ENCODE assay signal across 33 cellular contexts in genomic region chr4:127799711-127800110, GRCh38.
"Had no signal": no experiment of that assay in that cellular context is flagged by ENCODE, and none has a peak within 500 bp of the region (broad histone marks: within the 10 kb centered on the region; RNA-seq: fewer than 3 reads in every experiment).

No MANE protein-coding gene starts in this region.

- H3K9me3 ChIP-seq: adrenal gland, body of pancreas, breast epithelium had no signal

- H3K36me3 ChIP-seq: brain microvascular endothelial cell, breast epithelium had no signal

- H3K27me3 ChIP-seq: adrenal gland, body of pancreas, brain microvascular endothelial cell, breast epithelium had no signal

- H3K27ac ChIP-seq: adrenal gland, body of pancreas, brain microvascular endothelial cell, breast epithelium, VCaP had no signal

- H3K4me1 ChIP-seq: body of pancreas, breast epithelium had no signal

- DNase-seq: activated B cell treated with CpG ODN at 0.5 μM for 24 hours; activated CD4-positive, alpha-beta memory T cell treated with anti-CD3 and anti-CD28 coated beads for 36 hours; activated CD4-positive, alpha-beta T cell treated with anti-CD3 and anti-CD28 coated beads for 4 hours; activated CD4-positive, alpha-beta T cell treated with anti-CD3 and anti-CD28 coated beads, Interleukin-2, amount 10 ng/mL, durations not matched to agents 24 days and 14 days; activated CD4-positive, alpha-beta T cell treated with anti-CD3 and anti-CD28 coated beads, Interleukin-2, amount 50 U/mL, for 1 hour; activated CD4-positive, alpha-beta T cell treated with anti-CD3 and anti-CD28 coated beads, Interleukin-2, amount 50 U/mL, for 4 hours; activated CD4-positive, CD25-positive, alpha-beta regulatory T cell treated with anti-CD3 and anti-CD28 coated beads, Interleukin-2, amount 50 U/mL, for 72 hours; activated CD8-positive, alpha-beta memory T cell treated with anti-CD3 and anti-CD28 coated beads, Interleukin-2, amount 50 U/mL, for 4 hours; activated CD8-positive, alpha-beta T cell treated with anti-CD3 and anti-CD28 coated beads for 36 hours; activated effector memory CD4-positive, alpha-beta T cell treated with anti-CD3 and anti-CD28 coated beads, Interleukin-2, amount 50 U/mL, for 16 hours; activated gamma-delta T cell treated with Interleukin-2 at 50 U/mL for 16 hours; activated naive CD4-positive, alpha-beta T cell; activated naive CD4-positive, alpha-beta T cell treated with anti-CD3 and anti-CD28 coated beads for 36 hours; activated naive CD4-positive, alpha-beta T cell treated with anti-CD3 and anti-CD28 coated beads, Interleukin-2, amount 50 U/mL, for 16 hours; activated naive CD8-positive, alpha-beta T cell treated with anti-CD3 and anti-CD28 coated beads for 36 hours; activated T-cell treated with anti-CD3 and anti-CD28 coated beads for 4 hours; activated T-cell treated with anti-CD3 and anti-CD28 coated beads, Interleukin-2, amount 50 U/mL, for 1 hour; activated T-cell treated with anti-CD3 and anti-CD28 coated beads, Interleukin-2, amount 50 U/mL, for 4 hours; activated T-cell treated with anti-CD3 and anti-CD28 coated beads, Interleukin-2, amount 50 U/mL, for 72 hours; adrenal gland; amniotic stem cell; aorta; body of pancreas; brain microvascular endothelial cell; central memory CD4-positive, alpha-beta T cell; T-helper 2 cell; T-helper 9 cell had no signal

- H3K4me3 ChIP-seq: adrenal gland, body of pancreas, breast epithelium had no signal

- ATAC-seq: activated CD8-positive, alpha-beta T cell treated with anti-CD3 and anti-CD28 coated beads for 36 hours; activated naive CD4-positive, alpha-beta T cell treated with anti-CD3 and anti-CD28 coated beads, Interleukin-2, amount 50 U/mL, for 72 hours; activated T-cell treated with anti-CD3 and anti-CD28 coated beads, Interleukin-2, amount 50 U/mL, for 4 hours; activated T-cell treated with anti-CD3 and anti-CD28 coated beads, Interleukin-2, amount 50 U/mL, for 72 hours; activated T-helper 17 cell treated with anti-CD3 and anti-CD28 coated beads, Interleukin-2, amount 50 U/mL, for 72 hours; body of pancreas had no signal

- FAIRE-seq: astrocyte, TTC549 had no signal
